ENCODE assay signal across 13 cellular contexts in genomic region chr2:24515841-24516240, GRCh38. TPM values are rescaled to one million over a fixed set of nuclear protein-coding genes. Genes with fewer than 3 reads are reported as not detected.
DNase-seq lines count a peak whose midpoint lies in the region; ATAC-seq, FAIRE-seq and TF ChIP-seq lines count a peak whose summit lies in the region.
"Had no signal": no experiment of that assay in that cellular context is flagged by ENCODE, and none has a peak within 500 bp of the region (broad histone marks: within the 10 kb centered on the region; RNA-seq: fewer than 3 reads in every experiment).

No MANE protein-coding gene starts in this region.

- H3K27me3 Mint-ChIP-seq in endothelial cell (ENCODE audit: unreplicated experiment) (no peaks in the 10 kb centered on the region), CD14-positive monocyte (ENCODE audit: low read depth in 3 of 3) (peaks cover 0 to 2% (median 0%) of the 10 kb centered on the region in 3 donors)
- H3K27me3 Mint-ChIP-seq: activated B cell treated with CpG ODN at 0.5 μM for 24 hours had no signal

- H3K4me3 Mint-ChIP-seq in endothelial cell (ENCODE audit: unreplicated experiment) (no peak overlapping the region), CD14-positive monocyte (no peak overlapping the region)
- H3K4me3 Mint-ChIP-seq: activated B cell treated with CpG ODN at 0.5 μM for 24 hours had no signal

- H3K27me3 ChIP-seq in SK-N-SH (ENCODE audit: insufficient read depth): no peaks in the 10 kb centered on the region
- H3K27me3 ChIP-seq in pancreas: no peaks in the 10 kb centered on the region
- H3K27me3 ChIP-seq: transverse colon had no signal

- no peak for TF ChIP-seq EP300 in SK-N-SH (IDR thresholded peaks at IDR 0.05; ENCODE audit: borderline replicate concordance in 1 of 2, low read depth in 1 of 2, low read length in 1 of 2)

- H3K36me3 ChIP-seq in SK-N-SH (replicated peaks in 1 of 2; ENCODE audit: control insufficient read depth in 1 of 2, insufficient read depth in 2 of 2, low read length in 1 of 2) (peaks cover 0 to 7% of the 10 kb centered on the region in 2 experiments), pancreas (no peaks in the 10 kb centered on the region)
- H3K36me3 ChIP-seq: transverse colon had no signal

- ATAC-seq in SK-N-SH treated with all-trans-retinoic acid at 6 μM for 48 hours (peak; percentile 66), pancreas (peak in 3 of 4 donors; percentile 41 to 46 (median 45)), GM19351 (IDR thresholded peaks at IDR 0.05; ENCODE audit: unreplicated experiment) (no peak), HG03139 (IDR thresholded peaks at IDR 0.05; ENCODE audit: unreplicated experiment) (no peak)

- H3K4me3 ChIP-seq in SK-N-SH (ENCODE audit: low read depth in 2 of 2, low read length in 1 of 2): no peak overlapping the region
- no peak overlapping the region for H3K4me3 ChIP-seq in pancreas
- H3K4me3 ChIP-seq: transverse colon had no signal

- peaks cover 5% of the 10 kb centered on the region; the same call in 1 of the 2 replicates for H4K20me1 ChIP-seq in SK-N-SH (ENCODE audit: insufficient read depth)

- no peak for TF ChIP-seq RAD21 in SK-N-SH (IDR thresholded peaks at IDR 0.05; ENCODE audit: low read length)

- no peaks in the 10 kb centered on the region for H3K9me3 ChIP-seq in SK-N-SH
- no peaks in the 10 kb centered on the region for H3K9me3 ChIP-seq in pancreas

- no peak overlapping the region for H2AFZ ChIP-seq in SK-N-SH (ENCODE audit: low read depth)

- 95% methylated on average over 3 of the region's 3 CpGs for WGBS in SK-N-SH (ENCODE audit: low lambda C conversion rate)
- no CpG with 5 or more reads among the region's 3 CpGs for WGBS in pancreas, 2 donors

- CTCF ChIA-PET in SK-N-SH (lab: Yijun Ruan, JAX): interaction anchor here (0.8 to 0.9 kb wide), 3 partner anchors 9 to 24 kb away, joined by 3 to 5 read pairs (median 3); partner anchors contain the start of gene NCOA1

- peaks cover 75% of the 10 kb centered on the region for H3K79me2 ChIP-seq in SK-N-SH (ENCODE audit: insufficient read depth)

- H3K9ac ChIP-seq in SK-N-SH: no peak overlapping the region

- TF ChIP-seq CTCF in SK-N-SH (IDR thresholded peaks at IDR 0.05): no peak
- no peak for TF ChIP-seq CTCF in endothelial cell (IDR thresholded peaks at IDR 0.05; ENCODE audit: unreplicated experiment)
- no peak for TF ChIP-seq CTCF in pancreas (IDR thresholded peaks at IDR 0.05)
- no peak for TF ChIP-seq CTCF in CD14-positive monocyte (IDR thresholded peaks at IDR 0.05)

- FAIRE-seq in pancreas (lab: Jason Lieb, UNC): no peak
- FAIRE-seq: A204.1 had no signal

- peak overlapping the region in 1 of 2 experiments; percentile 32; a peak in 1 of 4 replicates for H3K27ac ChIP-seq in SK-N-SH (ENCODE audit: low read depth in 2 of 2, low read length in 1 of 2)
- H3K27ac ChIP-seq in pancreas: peak overlapping the region in 1 of 4 donors; percentile 2
- H3K27ac ChIP-seq: transverse colon had no signal

- H3K4me1 Mint-ChIP-seq in endothelial cell (ENCODE audit: unreplicated experiment): peaks cover 13% of the 10 kb centered on the region
- peaks cover 29% of the 10 kb centered on the region for H3K4me1 Mint-ChIP-seq in CD14-positive monocyte

- peaks cover 0 to 24% of the 10 kb centered on the region in 2 experiments; a peak in 3 of 4 replicates for H3K4me1 ChIP-seq in SK-N-SH (ENCODE audit: control insufficient read depth in 1 of 2, insufficient read depth in 2 of 2, low read depth in 1 of 2, low read length in 1 of 2)
- H3K4me1 ChIP-seq in pancreas: peaks cover 29 to 43% (median 38%) of the 10 kb centered on the region in 3 donors

- no peak overlapping the region for H3K4me2 ChIP-seq in SK-N-SH

- no peaks in the 10 kb centered on the region for H3F3A ChIP-seq in SK-N-SH (replicated peaks; ENCODE audit: insufficient read depth)

- DNase-seq in SK-N-SH (no peak), NCI-H69 (lab: John Stamatoyannopoulos, UW) (peak; percentile 2), endothelial cell (ENCODE audit: low spot score) (no peak), pancreas (no peak), CD14-positive monocyte (ENCODE audit: low spot score) (no peak)
- DNase-seq: activated B cell treated with CpG ODN at 0.5 μM for 24 hours; activated naive CD4-positive, alpha-beta T cell treated with anti-CD3 and anti-CD28 coated beads, Interleukin-2, amount 50 U/mL, for 16 hours; NCI-H1048; transverse colon had no signal

- POLR2A ChIA-PET in SK-N-SH (lab: Yijun Ruan, JAX): no interaction called here

- H3K9me2 ChIP-seq in SK-N-SH: no peaks in the 10 kb centered on the region

- intact Hi-C loops in pancreas (cut with DNase I): no loop called here
- intact Hi-C loops in CD14-positive monocyte (cut with micrococcal nuclease): no loop called here

- H3K9me3 Mint-ChIP-seq in endothelial cell (ENCODE audit: unreplicated experiment): no peaks in the 10 kb centered on the region
- peaks cover 0 to 2% (median 0%) of the 10 kb centered on the region in 7 donors for H3K9me3 Mint-ChIP-seq in CD14-positive monocyte
- H3K9me3 Mint-ChIP-seq: activated B cell treated with CpG ODN at 0.5 μM for 24 hours had no signal

- H3K27ac Mint-ChIP-seq in endothelial cell (ENCODE audit: unreplicated experiment): peak overlapping the region; percentile 23
- H3K27ac Mint-ChIP-seq in CD14-positive monocyte: peak overlapping the region in 2 of 7 donors; percentile 7 to 25
- H3K27ac Mint-ChIP-seq: activated B cell treated with CpG ODN at 0.5 μM for 24 hours had no signal

- H3K36me3 Mint-ChIP-seq in endothelial cell (ENCODE audit: low read depth, unreplicated experiment) (no peaks in the 10 kb centered on the region), CD14-positive monocyte (peaks cover 0 to 3% of the 10 kb centered on the region in 2 donors)

TF ChIP-seq in SK-N-SH treated with all-trans-retinoic acid at 6 μM for 48 hours, 23 proteins besides CTCF, POLR2A, EP300 and RAD21:
- TF ChIP-seq ZFP3 (CRISPR knock-in tag; IDR thresholded peaks at IDR 0.05): no peak
- TF ChIP-seq PPARA (CRISPR knock-in tag; IDR thresholded peaks at IDR 0.05; ENCODE audit: borderline replicate concordance): no peak
- no peak for TF ChIP-seq ZNF8 (CRISPR knock-in tag; IDR thresholded peaks at IDR 0.05)
- TF ChIP-seq CREB5 (CRISPR knock-in tag; IDR thresholded peaks at IDR 0.05; ENCODE audit: low read depth): no peak
- TF ChIP-seq CSDC2 (CRISPR knock-in tag; IDR thresholded peaks at IDR 0.05): no peak
- no peak for TF ChIP-seq GLIS3 (CRISPR knock-in tag; IDR thresholded peaks at IDR 0.05)
- TF ChIP-seq TCF4 (CRISPR knock-in tag; IDR thresholded peaks at IDR 0.05; ENCODE audit: borderline replicate concordance): no peak

TF ChIP-seq in SK-N-SH, 30 proteins besides CTCF, POLR2A, EP300 and RAD21:
- no peak for TF ChIP-seq CHD2 (IDR thresholded peaks at IDR 0.05; ENCODE audit: low read length, partially characterized antibody)
- TF ChIP-seq, protein P1, sequence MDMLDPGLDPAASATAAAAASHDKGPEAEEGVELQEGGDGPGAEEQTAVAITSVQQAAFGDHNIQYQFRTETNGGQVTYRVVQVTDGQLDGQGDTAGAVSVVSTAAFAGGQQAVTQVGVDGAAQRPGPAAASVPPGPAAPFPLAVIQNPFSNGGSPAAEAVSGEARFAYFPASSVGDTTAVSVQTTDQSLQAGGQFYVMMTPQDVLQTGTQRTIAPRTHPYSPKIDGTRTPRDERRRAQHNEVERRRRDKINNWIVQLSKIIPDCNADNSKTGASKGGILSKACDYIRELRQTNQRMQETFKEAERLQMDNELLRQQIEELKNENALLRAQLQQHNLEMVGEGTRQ (IDR thresholded peaks at IDR 0.05; ENCODE audit: borderline replicate concordance, low read depth, low read length): no peak
- no peak for TF ChIP-seq USF1 (IDR thresholded peaks at IDR 0.05; ENCODE audit: borderline replicate concordance, low read depth)
- no peak for TF ChIP-seq RCOR1 (IDR thresholded peaks at IDR 0.05; ENCODE audit: low read length)
- TF ChIP-seq TEAD4 (IDR thresholded peaks at IDR 0.05; ENCODE audit: borderline replicate concordance, insufficient read depth): no peak
- TF ChIP-seq FOSL2 (IDR thresholded peaks at IDR 0.05; ENCODE audit: borderline replicate concordance, low read depth): no peak
- no peak for TF ChIP-seq GABPA (IDR thresholded peaks at IDR 0.05; ENCODE audit: low read depth)
- TF ChIP-seq MXI1 (IDR thresholded peaks at IDR 0.05; ENCODE audit: low read depth, low read length): no peak
- TF ChIP-seq NRF1 (IDR thresholded peaks at IDR 0.05; ENCODE audit: low read depth, low read length): no peak

RNA-seq across cellular contexts. Expression of gene NCOA1, which starts 24.8 kb away (rescaled TPM):
- 10.7 and 13.1 TPM in 2 replicates for polyA plus RNA-seq in SK-N-SH (2012; rRNA removed)
- polyA plus RNA-seq in SK-N-SH (2012; cell fraction: cytosol; rRNA removed): 10.1 and 12.0 TPM in 2 replicates
- 10.0 and 17.1 TPM in 2 replicates for polyA plus RNA-seq in SK-N-SH (2012; cell fraction: nucleus; rRNA removed)
- 47.4 TPM for total RNA-seq in endothelial cell (ENCODE audit: unreplicated experiment)
- total RNA-seq in pancreas: 10 to 100 TPM; 14.9 to 27.0 (median 17.8) TPM
- 10 to 100 TPM in 1 of 2 donors, 1 to 10 TPM in 1; 6.2 to 10.9 TPM for polyA plus RNA-seq in pancreas
- polyA plus RNA-seq in CD14-positive monocyte: 10 to 100 TPM in 1 of 2 donors, 1 to 10 TPM in 1; 7.3 to 10.2 TPM

Comparison
In these comparisons a context has a peak if more than half of its experiments do, and no peak if none do; other contexts are left out.
1. ATAC-seq: peak in SK-N-SH treated with all-trans-retinoic acid at 6 μM for 48 hours (single experiment) and pancreas (3 of 4); none in GM19351 (single experiment) and HG03139 (single experiment).